8 cellular contexts compared by ENCODE assay signal in genomic region chr3:49092948-49093852, GRCh38. TPM values are rescaled to one million over a fixed set of nuclear protein-coding genes. Genes with fewer than 3 reads are reported as not detected.
DNase-seq lines count a peak whose midpoint lies in the region; ATAC-seq and TF ChIP-seq lines count a peak whose summit lies in the region.

No MANE protein-coding gene starts in this region.

- H3K27ac Mint-ChIP-seq in progenitor cell of endocrine pancreas: peak overlapping the region; percentile 98

- intact Hi-C loops in left cardiac atrium (cut with DNase I): no loop called here
- intact Hi-C loops in upper lobe of right lung (cut with DNase I): no loop called here

- WGBS in GM23248 (ENCODE audit: low coverage in 1 of 2, low lambda C conversion rate in 2 of 2, missing lambda C conversion rate in 2 of 2), 2 experiments: 1 to 2% methylated on average over 60 to 84 of the region's 85 CpGs
- WGBS in adipose tissue, 3 donors: 0% methylated on average over 72 to 85 of the region's 85 CpGs

- peak overlapping the region; percentile 92 for H3K4me3 Mint-ChIP-seq in progenitor cell of endocrine pancreas (ENCODE audit: low read depth)

- peak overlapping the region; percentile 98 for H3K9ac ChIP-seq in GM23248
- H3K9ac ChIP-seq in Karpas-422 (ENCODE audit: low read length): peak overlapping the region; percentile 94

- H3K36me3 Mint-ChIP-seq in progenitor cell of endocrine pancreas (ENCODE audit: insufficient read depth): peaks cover 7% of the 10 kb centered on the region

- DNase-seq in G401 (ENCODE audit: low spot score) (peak; percentile 69), GM23248 (peak; percentile 92), Karpas-422 (peak; percentile 94), SW480 (ENCODE audit: low spot score) (peak; percentile 67), left cardiac atrium (peak; percentile 86), progenitor cell of endocrine pancreas (ENCODE audit: low spot score, unreplicated experiment) (peak; percentile 63), upper lobe of right lung (peak; percentile 91)

- H3K4me1 ChIP-seq in GM23248 (ENCODE audit: insufficient read depth) (peaks cover 23% of the 10 kb centered on the region), Karpas-422 (ENCODE audit: low read length) (peaks cover 24% of the 10 kb centered on the region), upper lobe of right lung (peaks cover 37% of the 10 kb centered on the region)

- H4K20me1 ChIP-seq in GM23248 (ENCODE audit: insufficient read depth) (peaks cover 6% of the 10 kb centered on the region; the same call in 1 of the 2 replicates), Karpas-422 (ENCODE audit: insufficient read depth, low read depth, low read length) (peaks cover 9% of the 10 kb centered on the region; the same call in 1 of the 2 replicates)

- no peaks in the 10 kb centered on the region for H3K27me3 Mint-ChIP-seq in progenitor cell of endocrine pancreas

- H3K4me1 Mint-ChIP-seq in progenitor cell of endocrine pancreas (ENCODE audit: low read depth): peaks cover 19% of the 10 kb centered on the region

- H3K79me2 ChIP-seq in GM23248 (ENCODE audit: insufficient read depth): peaks cover 51% of the 10 kb centered on the region
- peaks cover 50% of the 10 kb centered on the region for H3K79me2 ChIP-seq in Karpas-422 (ENCODE audit: low read length)

- H3K4me2 ChIP-seq in GM23248 (ENCODE audit: unreplicated experiment): peak overlapping the region; percentile 80
- H3K4me2 ChIP-seq in Karpas-422 (ENCODE audit: low read depth, low read length, poor library complexity, severe bottlenecking): peak overlapping the region; percentile 80

- H3F3A ChIP-seq in GM23248 (ENCODE audit: insufficient read depth): peaks cover 34% of the 10 kb centered on the region

- H3K9me2 ChIP-seq in GM23248 (ENCODE audit: insufficient read depth): no peaks in the 10 kb centered on the region
- H3K9me2 ChIP-seq in Karpas-422 (replicated peaks; ENCODE audit: insufficient read depth, low read length): no peaks in the 10 kb centered on the region

- in situ Hi-C loops in G401 (cut with HindIII; ENCODE audit: low sequenced_read_pairs): no loop called here
- in situ Hi-C loops in GM23248 (cut with MboI): no loop called here

- H3K4me3 ChIP-seq in GM23248 (peak overlapping the region; percentile 91), Karpas-422 (ENCODE audit: low read length) (peak overlapping the region; percentile 89), upper lobe of right lung (peak overlapping the region; percentile 77)

- H3K27me3 ChIP-seq in GM23248 (replicated peaks; ENCODE audit: insufficient read depth): no peaks in the 10 kb centered on the region
- H3K27me3 ChIP-seq in Karpas-422 (ENCODE audit: low read length): no peaks in the 10 kb centered on the region
- H3K27me3 ChIP-seq in upper lobe of right lung: no peaks in the 10 kb centered on the region

- peaks cover 5% of the 10 kb centered on the region; the same call in 1 of the 2 replicates for H3K36me3 ChIP-seq in GM23248 (ENCODE audit: low read depth)
- peaks cover 20% of the 10 kb centered on the region for H3K36me3 ChIP-seq in Karpas-422 (ENCODE audit: insufficient read depth, low read length)
- H3K36me3 ChIP-seq in upper lobe of right lung: peaks cover 14% of the 10 kb centered on the region

- TF ChIP-seq CTCF in progenitor cell of endocrine pancreas (IDR thresholded peaks at IDR 0.05; ENCODE audit: unreplicated experiment): no peak
- no peak for TF ChIP-seq CTCF in upper lobe of right lung (IDR thresholded peaks at IDR 0.05)

- H3K9me3 ChIP-seq in GM23248 (ENCODE audit: low read depth) (no peaks in the 10 kb centered on the region), Karpas-422 (ENCODE audit: low read length) (no peaks in the 10 kb centered on the region), upper lobe of right lung (no peaks in the 10 kb centered on the region)

- H2AFZ ChIP-seq in GM23248 (peak overlapping the region; percentile 57), Karpas-422 (ENCODE audit: low read length) (no peak overlapping the region)

- no peaks in the 10 kb centered on the region for H3K9me3 Mint-ChIP-seq in progenitor cell of endocrine pancreas (ENCODE audit: low read depth)

- ATAC-seq in left cardiac atrium (peak; percentile 55 to 67), upper lobe of right lung (peak; percentile 70)

- peak overlapping the region; percentile 98 for H3K27ac ChIP-seq in GM23248
- H3K27ac ChIP-seq in Karpas-422 (ENCODE audit: low read length): peak overlapping the region; percentile 84
- H3K27ac ChIP-seq in adipose tissue (ENCODE audit: low read depth, low read length): peak overlapping the region; percentile 65
- H3K27ac ChIP-seq in upper lobe of right lung: peak overlapping the region; percentile 89

RNA-seq across cellular contexts. Expression of gene QRICH1, which starts 0.7 kb away (rescaled TPM):
- 138 and 168 TPM in 2 replicates for total RNA-seq in G401 (2014; rRNA removed; shearing (Covaris generic))
- total RNA-seq in GM23248 (2014; rRNA removed; shearing (Covaris generic)): 75.6 and 107 TPM in 2 replicates
- polyA plus RNA-seq in GM23248 (2016; fragmentation: Nextera tagmentation; extraction: Ambion mirVana): 29.0 and 29.3 TPM in 2 replicates
- 75.4 and 80.0 TPM in 2 replicates for total RNA-seq in Karpas-422 (2014; rRNA removed; shearing (Covaris generic); ENCODE audit: low replicate concordance)
- 10 to 100 TPM; 20.3 to 42.2 (median 22.0) TPM for polyA plus RNA-seq in adipose tissue
- 10 to 100 TPM; 50.4 to 59.9 TPM for total RNA-seq in left cardiac atrium
- total RNA-seq in progenitor cell of endocrine pancreas: 130 and 134 TPM in 2 replicates
- total RNA-seq in upper lobe of right lung: 83.9 TPM

RNA-seq across cellular contexts. Expression of gene QARS1, which starts 11.4 kb away (rescaled TPM):
- total RNA-seq in G401 (2014; rRNA removed; shearing (Covaris generic)): 274 and 325 TPM in 2 replicates
- 201 and 240 TPM in 2 replicates for total RNA-seq in GM23248 (2014; rRNA removed; shearing (Covaris generic))
- polyA plus RNA-seq in GM23248 (2016; fragmentation: Nextera tagmentation; extraction: Ambion mirVana) (87.0 and 94.8 TPM in 2 replicates), adipose tissue (100 to 1,000 TPM; 169 to 228 (median 189) TPM)
- 220 and 257 TPM in 2 replicates for total RNA-seq in Karpas-422 (2014; rRNA removed; shearing (Covaris generic); ENCODE audit: low replicate concordance)
- total RNA-seq in left cardiac atrium (100 to 1,000 TPM; 150 to 166 TPM), progenitor cell of endocrine pancreas (402 and 417 TPM in 2 replicates), upper lobe of right lung (172 TPM)

RNA-seq across cellular contexts. Expression of gene USP19, which starts 27.4 kb away (rescaled TPM):
- 46.1 and 46.5 TPM in 2 replicates for total RNA-seq in G401 (2014; rRNA removed; shearing (Covaris generic))
- total RNA-seq in GM23248 (2014; rRNA removed; shearing (Covaris generic)): 31.6 and 46.4 TPM in 2 replicates
- 16.3 and 17.0 TPM in 2 replicates for polyA plus RNA-seq in GM23248 (2016; fragmentation: Nextera tagmentation; extraction: Ambion mirVana)
- total RNA-seq in Karpas-422 (2014; rRNA removed; shearing (Covaris generic); ENCODE audit: low replicate concordance): 31.5 and 111 TPM in 2 replicates
- polyA plus RNA-seq in adipose tissue: 10 to 100 TPM; 17.6 to 29.8 (median 19.3) TPM
- total RNA-seq in left cardiac atrium: 10 to 100 TPM; 38.3 to 49.5 TPM
- total RNA-seq in progenitor cell of endocrine pancreas: 76.2 and 81.1 TPM in 2 replicates
- total RNA-seq in upper lobe of right lung: 63.9 TPM

RNA-seq across cellular contexts. Expression of gene LAMB2, which starts 39.6 kb away (rescaled TPM):
- 175 and 318 TPM in 2 replicates for total RNA-seq in G401 (2014; rRNA removed; shearing (Covaris generic))
- total RNA-seq in GM23248 (2014; rRNA removed; shearing (Covaris generic)): 894 and 1,064 TPM in 2 replicates
- polyA plus RNA-seq in GM23248 (2016; fragmentation: Nextera tagmentation; extraction: Ambion mirVana): 539 and 542 TPM in 2 replicates
- 3.8 TPM in 1 of 2 replicates, not detected in the other for total RNA-seq in Karpas-422 (2014; rRNA removed; shearing (Covaris generic); ENCODE audit: low replicate concordance)
- polyA plus RNA-seq in adipose tissue: 100 to 1,000 TPM in 2 of 3 donors, 10 to 100 TPM in 1; 90.5 to 300 (median 195) TPM
- total RNA-seq in left cardiac atrium: 100 to 1,000 TPM; 629 to 714 TPM
- total RNA-seq in progenitor cell of endocrine pancreas: 273 and 278 TPM in 2 replicates
- 489 TPM for total RNA-seq in upper lobe of right lung

Comparison
In these comparisons a context has a peak if more than half of its experiments do, and no peak if none do; other contexts are left out.
1. Peak in every context shown above with its lines: DNase-seq, ATAC-seq, H3K4me3 ChIP-seq and H3K27ac ChIP-seq.